Comparison of ENCODE assay signal across 10 cellular contexts in the genomic region with DNA sequence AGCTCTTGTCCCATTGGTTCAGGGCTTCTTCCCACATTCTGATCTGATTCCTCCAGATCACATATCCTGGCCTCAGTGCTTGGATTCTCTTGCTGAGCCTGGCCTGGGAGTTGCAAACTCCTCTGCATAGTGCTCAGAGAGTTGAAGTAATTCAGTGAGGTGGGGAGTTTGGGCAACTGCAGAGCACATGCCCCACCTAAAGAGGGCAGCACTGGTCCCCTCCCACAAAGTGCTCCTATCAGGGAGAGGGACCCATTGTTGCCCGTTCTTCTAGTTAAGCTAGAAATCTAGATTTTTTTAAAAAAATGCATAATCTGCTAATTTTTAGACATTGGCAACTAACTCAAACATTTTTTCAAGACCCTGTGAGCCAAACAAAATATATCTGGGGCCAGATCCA. TPM values are rescaled to one million over a fixed set of nuclear protein-coding genes. Genes with fewer than 3 reads are reported as not detected.
DNase-seq lines count a peak whose midpoint lies in the region; ATAC-seq and TF ChIP-seq lines count a peak whose summit lies in the region.
"Had no signal": no experiment of that assay in that cellular context is flagged by ENCODE, and none has a peak within 500 bp of the region (broad histone marks: within the 10 kb centered on the region; RNA-seq: fewer than 3 reads in every experiment).

No MANE protein-coding gene starts in this region.

- peak; percentile 63 for TF ChIP-seq CTCF in PC-9 (conservative IDR thresholded peaks at IDR 0.05)
- peak; percentile 81 for TF ChIP-seq CTCF in foreskin keratinocyte (conservative IDR thresholded peaks at IDR 0.05)
- TF ChIP-seq CTCF in thyroid gland (IDR thresholded peaks at IDR 0.05): no peak

- H3K4me3 ChIP-seq in PC-9: no peak overlapping the region
- no peak overlapping the region for H3K4me3 ChIP-seq in thyroid gland (replicated peaks in 1 of 3)

- BruUV-seq in PC-9 (replicated peaks; lab: Mats Ljungman, UMichigan): no TSS peak

- no peaks in the 10 kb centered on the region for H3F3A ChIP-seq in PC-9 (ENCODE audit: insufficient read depth, low read depth)

- H3K27me3 ChIP-seq in PC-9 (ENCODE audit: insufficient read depth, low read depth) (no peaks in the 10 kb centered on the region), foreskin keratinocyte (peaks cover 7% of the 10 kb centered on the region), thyroid gland (no peaks in the 10 kb centered on the region)

- no peak overlapping the region for H3K27ac ChIP-seq in PC-9
- no peak overlapping the region for H3K27ac ChIP-seq in foreskin keratinocyte
- H3K27ac ChIP-seq in thyroid gland: no peak overlapping the region

- no peaks in the 10 kb centered on the region; the same call in 1 of the 2 replicates for H3K9me3 ChIP-seq in PC-9 (ENCODE audit: insufficient read depth, low read depth)
- no peaks in the 10 kb centered on the region for H3K9me3 ChIP-seq in thyroid gland

- TF ChIP-seq POLR2A in thyroid gland (IDR thresholded peaks at IDR 0.05): no peak

- no peak overlapping the region for H3K4me2 ChIP-seq in PC-9

- H3K79me2 ChIP-seq in PC-9 (ENCODE audit: low read depth): no peaks in the 10 kb centered on the region

- peak; percentile 23 for DNase-seq in A172 (ENCODE audit: low spot score)
- peak; percentile 37 for DNase-seq in Daoy (ENCODE audit: low read depth)
- DNase-seq in PC-9: no peak
- peak in 1 of 2 donors; percentile 8 for DNase-seq in foreskin keratinocyte
- no peak for DNase-seq in thyroid gland
- DNase-seq in NCI-H128 (lab: John Stamatoyannopoulos, UW; ENCODE audit: unreplicated experiment): no peak
- no peak for DNase-seq in GOT3 (lab: John Stamatoyannopoulos, UW)
- DNase-seq: NCI-H510A treated with DMSO at 0.1 percent for 48 hours had no signal

- no peaks in the 10 kb centered on the region for H3K4me1 ChIP-seq in PC-9 (replicated peaks; ENCODE audit: insufficient read depth)
- no peaks in the 10 kb centered on the region for H3K4me1 ChIP-seq in foreskin keratinocyte
- H3K4me1 ChIP-seq in thyroid gland: no peaks in the 10 kb centered on the region

- POLR2A ChIA-PET in PC-9 (lab: Charles Lee; ENCODE audit: unreplicated experiment): no interaction called here

- no peaks in the 10 kb centered on the region for H4K20me1 ChIP-seq in PC-9 (ENCODE audit: insufficient read depth)

- H3K36me3 ChIP-seq in PC-9 (ENCODE audit: low read depth) (no peaks in the 10 kb centered on the region), thyroid gland (no peaks in the 10 kb centered on the region)

- peak; percentile 66 for ATAC-seq in foreskin keratinocyte
- ATAC-seq in GM19467 (IDR thresholded peaks at IDR 0.05; ENCODE audit: unreplicated experiment): no peak

- intact Hi-C loops in PC-9 (cut with micrococcal nuclease; ENCODE audit: unreplicated experiment): no loop called here
- intact Hi-C loops in thyroid gland (cut with DNase I): no loop called here

- 90 to 92% methylated on average over 1 of the region's 1 CpG for WGBS in thyroid gland, 2 donors

- CTCF ChIA-PET in PC-9 (lab: Charles Lee): no interaction called here

- no peak overlapping the region for H2AFZ ChIP-seq in PC-9

- no peaks in the 10 kb centered on the region for H3K9me2 ChIP-seq in PC-9 (ENCODE audit: insufficient read depth)

RNA-seq across cellular contexts. Expression of gene CHN2, which starts 45.1 kb away (rescaled TPM):
- total RNA-seq in A172 (2014; rRNA removed; shearing (Covaris generic)): 2.3 and 5.5 TPM in 2 replicates
- total RNA-seq in Daoy (2014; rRNA removed; shearing (Covaris generic)): 15.3 and 19.8 TPM in 2 replicates
- total RNA-seq in PC-9 (2021) (not detected in 2 replicates), foreskin keratinocyte (0.10 and 0.99 TPM in 2 replicates), thyroid gland (10 to 100 TPM; 11.7 to 54.3 (median 41.4) TPM)
- polyA plus RNA-seq in foreskin keratinocyte: 0.06 and 0.40 TPM in 2 replicates
- total RNA-seq: activated T-helper 1 cell treated with anti-CD3 and anti-CD28 coated beads, Interleukin-12 subunit alpha, Interleukin-12 subunit beta, Interleukin-2, Interleukin-4 antibody, amounts not matched to agents 30 ng/mL and 10 ng/mL and 1 ng/mL, durations not matched to agents 14 hours and 24 hours and 36 hours had no signal

Comparison
In these comparisons a context has a peak if more than half of its experiments do, and no peak if none do; other contexts are left out.
1. DNase-seq: peak in A172 (single experiment) and Daoy (single experiment); none in PC-9 (0 of 2), thyroid gland (0 of 2), NCI-H128 (single experiment) and GOT3 (single experiment).
2. CTCF ChIP-seq: peak in PC-9 (single experiment) and foreskin keratinocyte (single experiment); none in thyroid gland (0 of 6).